ENCODE assay signal across 16 cellular contexts in the genomic region with DNA sequence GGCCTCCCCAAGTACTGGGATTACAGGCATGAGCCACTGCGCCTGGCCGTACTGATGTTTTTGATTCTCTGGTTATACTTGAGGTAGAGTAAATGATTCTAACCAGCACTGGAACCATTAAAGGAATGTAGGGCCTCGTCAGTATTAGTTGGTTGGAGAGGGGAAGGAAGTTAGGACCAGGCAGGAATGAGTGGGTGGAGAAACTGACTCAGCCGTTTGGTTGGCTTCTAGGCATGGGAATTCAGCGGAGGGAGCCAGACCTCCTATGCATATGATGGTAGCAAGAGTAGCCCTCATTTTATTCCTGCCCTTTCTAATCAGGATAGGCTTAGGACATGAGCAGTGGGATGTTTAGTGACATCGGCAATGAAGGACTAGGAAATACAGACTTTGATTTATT. TPM values are rescaled to one million over a fixed set of nuclear protein-coding genes. Genes with fewer than 3 reads are reported as not detected.
DNase-seq lines count a peak whose midpoint lies in the region; ATAC-seq, FAIRE-seq and TF ChIP-seq lines count a peak whose summit lies in the region.
"Had no signal": no experiment of that assay in that cellular context is flagged by ENCODE, and none has a peak within 500 bp of the region (broad histone marks: within the 10 kb centered on the region; RNA-seq: fewer than 3 reads in every experiment).

No MANE protein-coding gene starts in this region.

- no peaks in the 10 kb centered on the region for H3K4me1 Mint-ChIP-seq in T-helper 17 cell

- no peaks in the 10 kb centered on the region for H3K36me3 Mint-ChIP-seq in T-helper 17 cell (ENCODE audit: low read depth)

- H3K4me3 ChIP-seq in choroid plexus epithelial cell (ENCODE audit: low read depth, low read length): no peak overlapping the region
- H3K4me3 ChIP-seq: GM12878, skin epidermis had no signal

- H3K27me3 Mint-ChIP-seq in T-helper 17 cell: no peaks in the 10 kb centered on the region

- FAIRE-seq in RCC 7860 (lab: Jason Lieb, UNC): no peak
- FAIRE-seq: A204.1, GM12878, GM19239 had no signal

- no peak for TF ChIP-seq CTCF in choroid plexus epithelial cell (conservative IDR thresholded peaks at IDR 0.05; ENCODE audit: low read depth, low read length)

- no peak overlapping the region for H3K27ac Mint-ChIP-seq in T-helper 17 cell

- DNase-seq in A172 (ENCODE audit: low spot score) (peak; percentile 41), HT1080 (ENCODE audit: low read depth) (peak; percentile 64), choroid plexus epithelial cell (ENCODE audit: low read depth) (peak; percentile 50), islet precursor cell (peak; percentile 70), NCI-H82 (lab: John Stamatoyannopoulos, UW) (no peak), RCC 7860 (ENCODE audit: low spot score) (no peak), T-helper 17 cell (no peak), activated gamma-delta T cell treated with Interleukin-2 at 50 U/mL for 16 hours (no peak)
- DNase-seq: caudate nucleus, NCI-H1694 had no signal

- H3K4me3 Mint-ChIP-seq in T-helper 17 cell: no peak overlapping the region

- ATAC-seq in T-helper 17 cell: no peak
- ATAC-seq: activated CD4-positive, CD25-positive, alpha-beta regulatory T cell treated with anti-CD3 and anti-CD28 coated beads, Interleukin-2, amount 50 U/mL, for 24 hours; esophagus mucosa; GM12878 had no signal

- no peaks in the 10 kb centered on the region for H3K9me3 ChIP-seq in T-helper 17 cell (ENCODE audit: control insufficient read depth, low read length, poor library complexity, severe bottlenecking)

RNA-seq across cellular contexts. Expression of gene SERINC3, which starts 19.0 kb away (rescaled TPM):
- 88.0 and 103 TPM in 2 replicates for total RNA-seq in A172 (2014; rRNA removed; shearing (Covaris generic))
- 61.5 and 90.1 TPM in 2 replicates for total RNA-seq in HT1080 (2014; rRNA removed; shearing (Covaris generic))
- polyA plus RNA-seq in HT1080 (2015; cell fraction: cytosol; rRNA removed): 117 and 126 TPM in 2 replicates
- 162 and 168 TPM in 2 replicates for polyA plus RNA-seq in HT1080 (2015; cell fraction: nucleus; rRNA removed)
- 10 to 100 TPM; 62.8 to 76.2 TPM for total RNA-seq in T-helper 17 cell

RNA-seq across cellular contexts. Expression of gene PKIG, which starts 41.5 kb away (rescaled TPM):
- 139 and 149 TPM in 2 replicates for total RNA-seq in A172 (2014; rRNA removed; shearing (Covaris generic))
- 18.2 and 19.2 TPM in 2 replicates for total RNA-seq in HT1080 (2014; rRNA removed; shearing (Covaris generic))
- 19.7 and 19.8 TPM in 2 replicates for polyA plus RNA-seq in HT1080 (2015; cell fraction: cytosol; rRNA removed)
- 5.8 and 6.3 TPM in 2 replicates for polyA plus RNA-seq in HT1080 (2015; cell fraction: nucleus; rRNA removed)
- total RNA-seq in T-helper 17 cell: 1 to 10 TPM; 2.2 to 4.5 TPM

Comparison
In these comparisons a context has a peak if more than half of its experiments do, and no peak if none do; other contexts are left out.
1. DNase-seq: peak in A172 (single experiment), HT1080 (single experiment), choroid plexus epithelial cell (single experiment) and islet precursor cell (single experiment); none in NCI-H82 (single experiment), RCC 7860 (single experiment), T-helper 17 cell (0 of 3) and activated gamma-delta T cell treated with Interleukin-2 at 50 U/mL for 16 hours (single experiment).